ENCODE assay signal across 10 cellular contexts in the genomic region with DNA sequence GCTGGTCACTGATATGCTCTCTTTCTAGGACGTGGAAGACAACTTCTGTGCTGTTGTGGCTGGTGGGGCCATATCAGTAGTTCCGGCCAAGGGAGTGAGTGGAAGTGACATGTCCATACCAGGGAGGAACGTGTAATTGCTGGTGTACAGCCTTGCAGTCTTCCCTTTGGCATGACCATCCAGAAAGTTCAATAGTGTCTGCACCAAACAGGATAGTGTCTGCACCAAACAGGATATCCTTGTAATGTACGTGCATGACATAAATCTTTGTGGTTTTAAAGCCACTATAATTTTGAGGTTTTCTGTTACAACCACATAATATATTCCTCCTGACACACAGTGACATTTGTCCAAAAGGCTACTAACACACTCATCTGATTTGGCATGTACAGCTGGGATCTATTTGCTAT. TPM values are rescaled to one million over a fixed set of nuclear protein-coding genes. Genes with fewer than 3 reads are reported as not detected.
A peak's percentile ranks its signal among the peaks of the same experiment; 100 is the strongest.
DNase-seq lines count a peak whose midpoint lies in the region; ATAC-seq and TF ChIP-seq lines count a peak whose summit lies in the region.
"Had no signal": no experiment of that assay in that cellular context is flagged by ENCODE, and none has a peak within 500 bp of the region (broad histone marks: within the 10 kb centered on the region; RNA-seq: fewer than 3 reads in every experiment).

No MANE protein-coding gene starts in this region.

- no peak overlapping the region for H3K4me3 ChIP-seq in left ventricle myocardium inferior
- no peak overlapping the region for H3K4me3 ChIP-seq in Caco-2 (ENCODE audit: low read depth, low read length)
- no peak overlapping the region for H3K4me3 ChIP-seq in body of pancreas
- H3K4me3 ChIP-seq: neural progenitor cell had no signal

- ATAC-seq in Right ventricle myocardium superior (ENCODE audit: poor library complexity): peak; percentile 30
- ATAC-seq in HG03342 (IDR thresholded peaks at IDR 0.05; ENCODE audit: unreplicated experiment): peak; percentile 23
- peak; percentile 78 for ATAC-seq in activated naive CD8-positive, alpha-beta T cell treated with anti-CD3 and anti-CD28 coated beads, Interleukin-2, amount 50 U/mL, for 24 hours
- no peak for ATAC-seq in body of pancreas

- DNase-seq in Right ventricle myocardium superior (no peak), left ventricle myocardium inferior (no peak), Caco-2 (no peak), NCI-H1930 (lab: John Stamatoyannopoulos, UW) (no peak), body of pancreas (no peak)
- DNase-seq in activated naive CD8-positive, alpha-beta T cell treated with anti-CD3 and anti-CD28 coated beads, Interleukin-2, amount 50 U/mL, for 24 hours: no peak
- DNase-seq: islet precursor cell had no signal

- TF ChIP-seq POLR2A in body of pancreas (IDR thresholded peaks at IDR 0.05): no peak

- no peaks in the 10 kb centered on the region for H3K9me3 Mint-ChIP-seq in activated naive CD8-positive, alpha-beta T cell treated with anti-CD3 and anti-CD28 coated beads, Interleukin-2, amount 50 U/mL, for 24 hours
- H3K9me3 Mint-ChIP-seq in stimulated activated naive CD8-positive, alpha-beta T cell treated with anti-CD3 and anti-CD28 coated beads, Interleukin-15, Interleukin-2, amounts not matched to agents 100 ng/mL and 50 ng/mL, for 24 hours: no peaks in the 10 kb centered on the region
- no peaks in the 10 kb centered on the region for H3K9me3 Mint-ChIP-seq in Caco-2 (ENCODE audit: unreplicated experiment)
- H3K9me3 Mint-ChIP-seq: neural progenitor cell had no signal

- no peak overlapping the region for H3K4me3 Mint-ChIP-seq in activated naive CD8-positive, alpha-beta T cell treated with anti-CD3 and anti-CD28 coated beads, Interleukin-2, amount 50 U/mL, for 24 hours
- no peak overlapping the region for H3K4me3 Mint-ChIP-seq in stimulated activated naive CD8-positive, alpha-beta T cell treated with anti-CD3 and anti-CD28 coated beads, Interleukin-15, Interleukin-2, amounts not matched to agents 100 ng/mL and 50 ng/mL, for 24 hours
- H3K4me3 Mint-ChIP-seq in Caco-2 (ENCODE audit: unreplicated experiment): no peak overlapping the region
- H3K4me3 Mint-ChIP-seq: neural progenitor cell had no signal

- 53 to 65% methylated on average over 4 of the region's 4 CpGs for WGBS in body of pancreas, 2 donors

- H3K27ac ChIP-seq in left ventricle myocardium inferior (replicated peaks) (no peak overlapping the region), body of pancreas (no peak overlapping the region)
- H3K27ac ChIP-seq: neural progenitor cell had no signal

- H3K27me3 ChIP-seq in left ventricle myocardium inferior (ENCODE audit: low read depth) (no peaks in the 10 kb centered on the region), Caco-2 (replicated peaks; ENCODE audit: control insufficient read depth, insufficient read depth, low read length) (no peaks in the 10 kb centered on the region), body of pancreas (no peaks in the 10 kb centered on the region)
- H3K27me3 ChIP-seq: neural progenitor cell had no signal

- H3K36me3 ChIP-seq in left ventricle myocardium inferior (peaks cover 44% of the 10 kb centered on the region), Caco-2 (ENCODE audit: control insufficient read depth, insufficient read depth, low read length) (peaks cover 2% of the 10 kb centered on the region), body of pancreas (replicated peaks in 1 of 2; ENCODE audit: insufficient read depth in 1 of 2, low read depth in 2 of 2) (peaks cover 0 to 11% of the 10 kb centered on the region in 2 donors)
- H3K36me3 ChIP-seq: neural progenitor cell had no signal

- peak overlapping the region; percentile 72 for H3K27ac Mint-ChIP-seq in activated naive CD8-positive, alpha-beta T cell treated with anti-CD3 and anti-CD28 coated beads, Interleukin-2, amount 50 U/mL, for 24 hours
- H3K27ac Mint-ChIP-seq in stimulated activated naive CD8-positive, alpha-beta T cell treated with anti-CD3 and anti-CD28 coated beads, Interleukin-15, Interleukin-2, amounts not matched to agents 100 ng/mL and 50 ng/mL, for 24 hours: peak overlapping the region; percentile 33
- no peak overlapping the region for H3K27ac Mint-ChIP-seq in Caco-2 (ENCODE audit: unreplicated experiment)
- H3K27ac Mint-ChIP-seq: neural progenitor cell had no signal

- no TSS peak for BruUV-seq in Caco-2 (replicated peaks; lab: Mats Ljungman, UMichigan)

- no peak for TF ChIP-seq CTCF in left ventricle myocardium inferior (IDR thresholded peaks at IDR 0.05; ENCODE audit: borderline replicate concordance)
- TF ChIP-seq CTCF in Caco-2 (IDR thresholded peaks at IDR 0.05; ENCODE audit: insufficient read depth in 1 of 2, low read depth in 1 of 2, low read length in 1 of 2, severe bottlenecking in 1 of 2, unreplicated experiment in 1 of 2): no peak
- no peak for TF ChIP-seq CTCF in body of pancreas (IDR thresholded peaks at IDR 0.05)

- POLR2A ChIA-PET in Caco-2 (lab: Charles Lee): no interaction called here

- H3K9me3 ChIP-seq in left ventricle myocardium inferior (replicated peaks) (no peaks in the 10 kb centered on the region), Caco-2 (no peaks in the 10 kb centered on the region), body of pancreas (no peaks in the 10 kb centered on the region)

- no peaks in the 10 kb centered on the region for H3K27me3 Mint-ChIP-seq in activated naive CD8-positive, alpha-beta T cell treated with anti-CD3 and anti-CD28 coated beads, Interleukin-2, amount 50 U/mL, for 24 hours
- no peaks in the 10 kb centered on the region for H3K27me3 Mint-ChIP-seq in stimulated activated naive CD8-positive, alpha-beta T cell treated with anti-CD3 and anti-CD28 coated beads, Interleukin-15, Interleukin-2, amounts not matched to agents 100 ng/mL and 50 ng/mL, for 24 hours
- H3K27me3 Mint-ChIP-seq in Caco-2 (ENCODE audit: insufficient read depth, unreplicated experiment): no peaks in the 10 kb centered on the region

- peaks cover 36% of the 10 kb centered on the region for H3K36me3 Mint-ChIP-seq in activated naive CD8-positive, alpha-beta T cell treated with anti-CD3 and anti-CD28 coated beads, Interleukin-2, amount 50 U/mL, for 24 hours (ENCODE audit: low read depth)
- H3K36me3 Mint-ChIP-seq in stimulated activated naive CD8-positive, alpha-beta T cell treated with anti-CD3 and anti-CD28 coated beads, Interleukin-15, Interleukin-2, amounts not matched to agents 100 ng/mL and 50 ng/mL, for 24 hours (ENCODE audit: low read depth): peaks cover 50% of the 10 kb centered on the region
- H3K36me3 Mint-ChIP-seq in Caco-2 (ENCODE audit: insufficient read depth, unreplicated experiment): peaks cover 18% of the 10 kb centered on the region

- intact Hi-C loops in Right ventricle myocardium superior (cut with DNase I) (loop anchor here (5.0 kb wide), 1 partner anchor 161 kb away; no protein-coding TSS in a partner anchor), left ventricle myocardium inferior (cut with micrococcal nuclease) (loop anchor here (2.0 to 10.0 kb wide), 2 partner anchors 108 to 164 kb away; a partner anchor contains a TSS), Caco-2 (cut with micrococcal nuclease; ENCODE audit: unreplicated experiment) (loop anchor here (2.0 to 5.0 kb wide), 3 partner anchors 106 to 831 kb away; a partner anchor contains a TSS), body of pancreas (cut with DNase I) (no loop called here)

- peaks cover 50% of the 10 kb centered on the region for H3K4me1 Mint-ChIP-seq in activated naive CD8-positive, alpha-beta T cell treated with anti-CD3 and anti-CD28 coated beads, Interleukin-2, amount 50 U/mL, for 24 hours
- peaks cover 48% of the 10 kb centered on the region for H3K4me1 Mint-ChIP-seq in stimulated activated naive CD8-positive, alpha-beta T cell treated with anti-CD3 and anti-CD28 coated beads, Interleukin-15, Interleukin-2, amounts not matched to agents 100 ng/mL and 50 ng/mL, for 24 hours (ENCODE audit: low read depth)
- H3K4me1 Mint-ChIP-seq in Caco-2 (ENCODE audit: low read depth, unreplicated experiment): no peaks in the 10 kb centered on the region

- CTCF ChIA-PET in Caco-2 (lab: Charles Lee): interaction anchor here (0.7 to 1.5 kb wide), 10 partner anchors 19 to 831 kb away, joined by 3 to 52 read pairs (median 4); no protein-coding TSS in a partner anchor

- H3K4me1 ChIP-seq in left ventricle myocardium inferior: peaks cover 16% of the 10 kb centered on the region
- H3K4me1 ChIP-seq in Caco-2: no peaks in the 10 kb centered on the region
- H3K4me1 ChIP-seq in body of pancreas: no peaks in the 10 kb centered on the region
- H3K4me1 ChIP-seq: neural progenitor cell had no signal

RNA-seq across cellular contexts. Expression of a gene that starts 52.9 kb away (rescaled TPM):
- total RNA-seq in Right ventricle myocardium superior (20.7 TPM), left ventricle myocardium inferior (18.0 TPM), Caco-2 (2022) (28.3 and 38.7 TPM in 2 replicates), body of pancreas (10 to 100 TPM; 13.5 to 19.5 TPM)

RNA-seq across cellular contexts. Expression of a gene that starts 56.7 kb away (rescaled TPM):
- total RNA-seq in Right ventricle myocardium superior (15.6 TPM), left ventricle myocardium inferior (10.4 TPM), Caco-2 (2022) (not detected in 2 replicates), body of pancreas (1 to 10 TPM; 5.4 to 6.6 TPM)
